ENCODE assay signal across 13 cellular contexts in the genomic region with DNA sequence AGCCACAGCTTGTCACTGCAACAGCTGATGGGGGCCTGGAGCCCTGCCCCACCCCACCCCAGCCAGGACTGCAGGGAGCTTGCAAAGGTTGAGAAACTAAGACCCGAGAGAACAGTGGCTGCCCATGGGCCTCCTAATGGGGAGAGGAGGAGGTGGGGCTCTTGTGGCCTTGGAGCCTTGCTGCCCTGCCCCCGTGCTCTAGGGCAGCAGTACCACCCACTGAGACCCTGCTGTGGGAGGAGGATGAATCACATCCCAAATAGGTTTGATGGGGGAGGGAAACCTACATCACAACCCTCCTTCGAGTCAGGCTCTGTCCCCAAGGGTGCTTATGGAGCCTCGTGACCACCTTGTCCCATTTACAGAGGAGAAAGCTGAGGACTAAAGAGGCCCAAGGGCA. TPM values are rescaled to one million over a fixed set of nuclear protein-coding genes. Genes with fewer than 3 reads are reported as not detected.
"Had no signal": no experiment of that assay in that cellular context is flagged by ENCODE, and none has a peak within 500 bp of the region (broad histone marks: within the 10 kb centered on the region; RNA-seq: fewer than 3 reads in every experiment).

No MANE protein-coding gene starts in this region.

- H3K4me1 ChIP-seq: pancreas, uterus had no signal

- DNase-seq: activated CD4-positive, alpha-beta T cell treated with anti-CD3 and anti-CD28 coated beads, Interleukin-2, amount 50 U/mL, for 4 hours; activated CD4-positive, CD25-positive, alpha-beta regulatory T cell treated with anti-CD3 and anti-CD28 coated beads, Interleukin-2, amount 50 U/mL, for 72 hours; activated effector memory CD4-positive, alpha-beta T cell treated with anti-CD3 and anti-CD28 coated beads, Interleukin-2, amount 50 U/mL, for 16 hours; activated T-cell treated with anti-CD3 and anti-CD28 coated beads, Interleukin-2, amount 50 U/mL, for 24 hours; amygdala; brain microvascular endothelial cell; stimulated activated CD4-positive, alpha-beta T cell treated with anti-CD3 and anti-CD28 coated beads, Interleukin-15, amount 100 ng/mL, for 24 hours; uterus had no signal

- H3K36me3 ChIP-seq: brain microvascular endothelial cell, pancreas, uterus had no signal

- H3K4me3 ChIP-seq: dorsolateral prefrontal cortex, pancreas, uterus had no signal

- H3K27me3 ChIP-seq: dorsolateral prefrontal cortex, uterus had no signal

- ATAC-seq: pancreas had no signal

- H3K27ac ChIP-seq: brain microvascular endothelial cell, dorsolateral prefrontal cortex, esophagus muscularis mucosa, pancreas, uterus had no signal

- H3K9me3 ChIP-seq: esophagus muscularis mucosa, pancreas, uterus had no signal

RNA-seq across cellular contexts. Expression of a gene that starts 15.9 kb away (rescaled TPM):
- total RNA-seq: T-helper 2 cell treated with Interferon-gamma antibody and Interleukin-4, amounts not matched to agents 100 ng/mL and 5 ng/mL, for 36 hours had no signal

RNA-seq across cellular contexts. Expression of a gene that starts 23.3 kb away (rescaled TPM):
- total RNA-seq: kidney epithelial cell had no signal
